In genomic region chr16:30354423-30355143, GRCh38 we compare ENCODE assay signal across 7 cellular contexts. TPM values are rescaled to one million over a fixed set of nuclear protein-coding genes. Genes with fewer than 3 reads are reported as not detected.
DNase-seq lines count a peak whose midpoint lies in the region; ATAC-seq lines count a peak whose summit lies in the region.

No MANE protein-coding gene starts in this region.

- peak overlapping the region; percentile 97 for H3K9ac ChIP-seq in iPS-20b (ENCODE audit: low read depth, low read length)

- peak overlapping the region; percentile 31 for H3K27ac ChIP-seq in iPS-20b (ENCODE audit: low read length)

- no peaks in the 10 kb centered on the region for H3K27me3 Mint-ChIP-seq in activated naive CD8-positive, alpha-beta T cell treated with anti-CD3 and anti-CD28 coated beads, Interleukin-2, amount 10 ng/mL, durations not matched to agents 7 days and 5 days
- no peaks in the 10 kb centered on the region for H3K27me3 Mint-ChIP-seq in stimulated activated naive B cell treated with anti-CD40 and anti-IgM and Interleukin-4, amounts not matched to agents 10 μg/mL and 1 μg/mL and 100 μg/mL, for 72 hours

- no peaks in the 10 kb centered on the region for H3K27me3 ChIP-seq in iPS-20b (ENCODE audit: insufficient read depth, low read length)

- ATAC-seq in GM18868 (IDR thresholded peaks at IDR 0.05; ENCODE audit: unreplicated experiment) (peak; percentile 2), HG03135 (IDR thresholded peaks at IDR 0.05; ENCODE audit: unreplicated experiment) (peak; percentile 9), GM21619 (IDR thresholded peaks at IDR 0.05; ENCODE audit: unreplicated experiment) (no peak)
- ATAC-seq in activated naive CD8-positive, alpha-beta T cell treated with anti-CD3 and anti-CD28 coated beads, Interleukin-2, amount 10 ng/mL, durations not matched to agents 7 days and 5 days (ENCODE audit: low read depth): peak; percentile 42
- peak; percentile 40 to 41 for ATAC-seq in stimulated activated naive B cell treated with anti-CD40 and anti-IgM and Interleukin-4, amounts not matched to agents 10 μg/mL and 1 μg/mL and 100 μg/mL, for 72 hours (replicated peaks)

- no peaks in the 10 kb centered on the region for H3K9me3 Mint-ChIP-seq in activated naive CD8-positive, alpha-beta T cell treated with anti-CD3 and anti-CD28 coated beads, Interleukin-2, amount 10 ng/mL, durations not matched to agents 7 days and 5 days
- no peaks in the 10 kb centered on the region for H3K9me3 Mint-ChIP-seq in stimulated activated naive B cell treated with anti-CD40 and anti-IgM and Interleukin-4, amounts not matched to agents 10 μg/mL and 1 μg/mL and 100 μg/mL, for 72 hours

- DNase-seq in activated naive CD8-positive, alpha-beta T cell treated with anti-CD3 and anti-CD28 coated beads, Interleukin-2, amount 10 ng/mL, durations not matched to agents 7 days and 5 days: no peak
- DNase-seq in stimulated activated naive B cell treated with anti-CD40 and anti-IgM and Interleukin-4, amounts not matched to agents 10 μg/mL and 1 μg/mL and 100 μg/mL, for 72 hours: no peak
- DNase-seq in cerebellum (ENCODE audit: low spot score): no peak

- H3K4me3 ChIP-seq in iPS-20b (ENCODE audit: low read length): peak overlapping the region; percentile 100

- peak overlapping the region; percentile 90 for H3K27ac Mint-ChIP-seq in activated naive CD8-positive, alpha-beta T cell treated with anti-CD3 and anti-CD28 coated beads, Interleukin-2, amount 10 ng/mL, durations not matched to agents 7 days and 5 days
- peak overlapping the region; percentile 97 for H3K27ac Mint-ChIP-seq in stimulated activated naive B cell treated with anti-CD40 and anti-IgM and Interleukin-4, amounts not matched to agents 10 μg/mL and 1 μg/mL and 100 μg/mL, for 72 hours

- H3K4me3 Mint-ChIP-seq in activated naive CD8-positive, alpha-beta T cell treated with anti-CD3 and anti-CD28 coated beads, Interleukin-2, amount 10 ng/mL, durations not matched to agents 7 days and 5 days: peak overlapping the region; percentile 94
- peak overlapping the region; percentile 95 to 97 for H3K4me3 Mint-ChIP-seq in stimulated activated naive B cell treated with anti-CD40 and anti-IgM and Interleukin-4, amounts not matched to agents 10 μg/mL and 1 μg/mL and 100 μg/mL, for 72 hours

- H3K36me3 ChIP-seq in iPS-20b (ENCODE audit: insufficient read depth, low read depth, low read length): peaks cover 49% of the 10 kb centered on the region

- POLR2A ChIA-PET in activated naive CD8-positive, alpha-beta T cell treated with anti-CD3 and anti-CD28 coated beads, Interleukin-2, amount 10 ng/mL, durations not matched to agents 7 days and 5 days (lab: Charles Lee): interaction anchor here (0.6 to 2.7 kb wide), 12 partner anchors 8 to 262 kb away, joined by 3 to 13 read pairs (median 6); partner anchors contain the start of genes SEPTIN1, TBC1D10B and ZNF48

- peaks cover 37% of the 10 kb centered on the region for H3K4me1 Mint-ChIP-seq in activated naive CD8-positive, alpha-beta T cell treated with anti-CD3 and anti-CD28 coated beads, Interleukin-2, amount 10 ng/mL, durations not matched to agents 7 days and 5 days
- H3K4me1 Mint-ChIP-seq in stimulated activated naive B cell treated with anti-CD40 and anti-IgM and Interleukin-4, amounts not matched to agents 10 μg/mL and 1 μg/mL and 100 μg/mL, for 72 hours: peaks cover 58 to 80% of the 10 kb centered on the region in 2 donors

- no peaks in the 10 kb centered on the region for H3K9me3 ChIP-seq in iPS-20b (ENCODE audit: insufficient read depth, low read depth, low read length)

- H3K4me1 ChIP-seq in iPS-20b (ENCODE audit: insufficient read depth, low read length): peaks cover 10% of the 10 kb centered on the region; the same call in 1 of the 2 replicates

- H3K36me3 Mint-ChIP-seq in activated naive CD8-positive, alpha-beta T cell treated with anti-CD3 and anti-CD28 coated beads, Interleukin-2, amount 10 ng/mL, durations not matched to agents 7 days and 5 days: peaks cover 15% of the 10 kb centered on the region
- peaks cover 49 to 77% of the 10 kb centered on the region in 2 donors for H3K36me3 Mint-ChIP-seq in stimulated activated naive B cell treated with anti-CD40 and anti-IgM and Interleukin-4, amounts not matched to agents 10 μg/mL and 1 μg/mL and 100 μg/mL, for 72 hours

RNA-seq across cellular contexts. Expression of gene CD2BP2, which starts 0.5 kb away (rescaled TPM):
- total RNA-seq in activated naive CD8-positive, alpha-beta T cell treated with anti-CD3 and anti-CD28 coated beads, Interleukin-2, amount 10 ng/mL, durations not matched to agents 7 days and 5 days: 10 to 100 TPM; 71.3 to 72.5 TPM
- total RNA-seq in cerebellum: 26.3 TPM

RNA-seq across cellular contexts. Expression of gene TBC1D10B, which starts 15.7 kb away (rescaled TPM):
- total RNA-seq in activated naive CD8-positive, alpha-beta T cell treated with anti-CD3 and anti-CD28 coated beads, Interleukin-2, amount 10 ng/mL, durations not matched to agents 7 days and 5 days: 10 to 100 TPM; 63.6 to 69.8 TPM
- total RNA-seq in cerebellum: 20.5 TPM

RNA-seq across cellular contexts. Expression of gene MYL11, which starts 20.0 kb away (rescaled TPM):
- total RNA-seq in activated naive CD8-positive, alpha-beta T cell treated with anti-CD3 and anti-CD28 coated beads, Interleukin-2, amount 10 ng/mL, durations not matched to agents 7 days and 5 days: 1 to 10 TPM in 1 of 2 experiments, not detected in 1; 1.7 TPM
- 1.00 TPM for total RNA-seq in cerebellum

RNA-seq across cellular contexts. Expression of gene SEPTIN1, which starts 27.8 kb away (rescaled TPM):
- total RNA-seq in activated naive CD8-positive, alpha-beta T cell treated with anti-CD3 and anti-CD28 coated beads, Interleukin-2, amount 10 ng/mL, durations not matched to agents 7 days and 5 days: 100 to 1,000 TPM; 293 to 318 TPM
- not detected for total RNA-seq in cerebellum

RNA-seq across cellular contexts. Expression of gene ZNF48, which starts 40.6 kb away (rescaled TPM):
- total RNA-seq in activated naive CD8-positive, alpha-beta T cell treated with anti-CD3 and anti-CD28 coated beads, Interleukin-2, amount 10 ng/mL, durations not matched to agents 7 days and 5 days: 10 to 100 TPM; 14.4 to 15.5 TPM
- total RNA-seq in cerebellum: 16.7 TPM
